ENCODE assay signal across 1 cellular context in the genomic region with DNA sequence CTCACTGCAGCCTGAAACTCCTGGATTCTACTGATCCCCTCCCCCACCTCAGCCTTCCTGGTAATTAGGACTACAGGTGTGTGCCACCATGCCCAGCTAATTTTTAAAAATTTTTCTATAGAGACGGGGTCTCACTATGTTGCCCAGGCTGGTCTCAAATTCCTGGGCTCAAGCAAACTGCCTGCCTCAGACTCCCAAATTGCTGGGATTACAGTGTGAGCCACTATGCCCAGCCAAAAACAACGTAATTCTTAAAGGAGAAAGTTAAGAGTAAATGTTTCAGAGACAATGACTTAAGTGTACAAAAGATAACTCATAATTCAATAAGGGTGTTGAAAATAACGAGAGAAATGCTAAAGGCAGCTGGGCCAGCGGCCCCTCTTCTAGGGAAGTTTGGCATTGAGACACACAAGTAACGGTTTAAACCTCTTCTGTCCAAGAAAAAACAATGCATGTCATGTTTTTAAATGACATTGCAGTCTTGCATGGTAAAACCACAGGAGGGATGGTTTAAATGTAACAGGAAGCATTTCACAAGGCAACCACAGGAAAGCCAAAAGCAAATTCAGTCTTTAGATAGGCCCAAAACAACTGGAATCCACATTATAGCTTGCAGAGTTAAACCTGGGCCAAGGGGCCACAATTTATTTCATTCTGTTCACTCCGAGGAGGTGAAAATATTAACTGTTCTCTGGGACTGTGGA.
TF ChIP-seq lines count a peak whose summit lies in the region.

No MANE protein-coding gene starts in this region.

TF ChIP-seq in K562, 482 proteins besides CTCF, POLR2A, EP300 and RAD21 (continues in another document):
- TF ChIP-seq MAZ (CRISPR knock-in tag; conservative IDR thresholded peaks at IDR 0.05 in 1 of 2, IDR thresholded peaks at IDR 0.05 in 1 of 2) (no peak), ZNF589 (CRISPR knock-in tag; IDR thresholded peaks at IDR 0.05; ENCODE audit: low read depth) (peak; percentile 32; the same call in 1 of the 2 replicates), ZKSCAN3 (CRISPR knock-in tag; IDR thresholded peaks at IDR 0.05) (no peak), COPS2 (conservative IDR thresholded peaks at IDR 0.05) (no peak), C11orf30 (IDR thresholded peaks at IDR 0.05; ENCODE audit: low read depth) (peak; percentile 5; the same call in 1 of the 2 replicates), MAFG (tag; conservative IDR thresholded peaks at IDR 0.05) (0 out of 2 replicates have a peak, but pooled peaks have one; percentile 18), HDGF (IDR thresholded peaks at IDR 0.05) (no peak), GABPB2 (CRISPR knock-in tag; conservative IDR thresholded peaks at IDR 0.05) (no peak), E2F3 (CRISPR knock-in tag; IDR thresholded peaks at IDR 0.05) (no peak), HCFC1 (IDR thresholded peaks at IDR 0.05; ENCODE audit: low read depth, low read length) (no peak), ZFP36 (IDR thresholded peaks at IDR 0.05; ENCODE audit: low read depth, low read length, partially characterized antibody) (no peak), NR2F6 (CRISPR knock-in tag; IDR thresholded peaks at IDR 0.05) (no peak), POLR2B (IDR thresholded peaks at IDR 0.05; ENCODE audit: low read depth, partially characterized antibody) (no peak), POU5F1 (IDR thresholded peaks at IDR 0.05; ENCODE audit: borderline replicate concordance, low read depth, low read length, partially characterized antibody) (no peak), CC2D1A (IDR thresholded peaks at IDR 0.05) (no peak), DIDO1 (tag; IDR thresholded peaks at IDR 0.05; ENCODE audit: low read depth) (no peak), HDAC6 (IDR thresholded peaks at IDR 0.05; ENCODE audit: low read depth, low read length) (no peak), FOXM1 (IDR thresholded peaks at IDR 0.05; ENCODE audit: low read depth) (peak; percentile 30; the same call in 1 of the 2 replicates), FOXM1 (CRISPR knock-in tag; IDR thresholded peaks at IDR 0.05; ENCODE audit: low read depth) (no peak), CREM (IDR thresholded peaks at IDR 0.05; ENCODE audit: low read depth) (no peak), RBM34 (IDR thresholded peaks at IDR 0.05; ENCODE audit: borderline replicate concordance, insufficient read depth, low read length) (no peak), BRCA1 (IDR thresholded peaks at IDR 0.05) (no peak), BRCA1 (CRISPR knock-in tag; IDR thresholded peaks at IDR 0.05) (no peak), ZNF311 (CRISPR knock-in tag; IDR thresholded peaks at IDR 0.05) (no peak), POLR3G (IDR thresholded peaks at IDR 0.05; ENCODE audit: extremely low read depth, insufficient read length, insufficient replicate concordance) (no peak), ETV1 (tag; conservative IDR thresholded peaks at IDR 0.05; ENCODE audit: low read depth) (peak; percentile 70; the same call in 1 of the 2 replicates), BACH1 (tag; IDR thresholded peaks at IDR 0.05) (0 out of 2 replicates have a peak, but pooled peaks have one; percentile 34), PCBP2 (IDR thresholded peaks at IDR 0.05; ENCODE audit: low read depth, low read length, poor library complexity, severe bottlenecking) (no peak), SETDB1 (IDR thresholded peaks at IDR 0.05; ENCODE audit: low read length) (no peak), ETS2 (tag; IDR thresholded peaks at IDR 0.05; ENCODE audit: borderline replicate concordance, poor library complexity, severe bottlenecking) (no peak), MIER1 (IDR thresholded peaks at IDR 0.05; ENCODE audit: low read depth) (no peak), MED1 (CRISPR knock-in tag; IDR thresholded peaks at IDR 0.05; ENCODE audit: borderline replicate concordance) (no peak), ETV5 (CRISPR knock-in tag; IDR thresholded peaks at IDR 0.05; ENCODE audit: low read depth) (no peak), CBX1 (IDR thresholded peaks at IDR 0.05; ENCODE audit: low read depth) (no peak), NR3C1 (CRISPR knock-in tag; IDR thresholded peaks at IDR 0.05) (no peak), ZKSCAN8 (CRISPR knock-in tag; IDR thresholded peaks at IDR 0.05) (no peak), KLF6 (CRISPR knock-in tag; IDR thresholded peaks at IDR 0.05; ENCODE audit: borderline replicate concordance) (no peak), MAFK (IDR thresholded peaks at IDR 0.05; ENCODE audit: low read length) (no peak), SOX6 (IDR thresholded peaks at IDR 0.05) (peak; percentile 60), RBM39 (optimal IDR thresholded peaks at IDR 0.05; ENCODE audit: low read depth, low read length) (no peak), HMGN3 (IDR thresholded peaks at IDR 0.05; ENCODE audit: borderline replicate concordance, extremely low read depth, insufficient read length, low read depth, low read length) (no peak), POLR2AphosphoS2 (IDR thresholded peaks at IDR 0.05; ENCODE audit: low read length) (no peak), EGR1 (conservative IDR thresholded peaks at IDR 0.05) (no peak), PHF21A (IDR thresholded peaks at IDR 0.05; ENCODE audit: borderline replicate concordance, low read depth) (no peak)
- TF ChIP-seq, protein P1, sequence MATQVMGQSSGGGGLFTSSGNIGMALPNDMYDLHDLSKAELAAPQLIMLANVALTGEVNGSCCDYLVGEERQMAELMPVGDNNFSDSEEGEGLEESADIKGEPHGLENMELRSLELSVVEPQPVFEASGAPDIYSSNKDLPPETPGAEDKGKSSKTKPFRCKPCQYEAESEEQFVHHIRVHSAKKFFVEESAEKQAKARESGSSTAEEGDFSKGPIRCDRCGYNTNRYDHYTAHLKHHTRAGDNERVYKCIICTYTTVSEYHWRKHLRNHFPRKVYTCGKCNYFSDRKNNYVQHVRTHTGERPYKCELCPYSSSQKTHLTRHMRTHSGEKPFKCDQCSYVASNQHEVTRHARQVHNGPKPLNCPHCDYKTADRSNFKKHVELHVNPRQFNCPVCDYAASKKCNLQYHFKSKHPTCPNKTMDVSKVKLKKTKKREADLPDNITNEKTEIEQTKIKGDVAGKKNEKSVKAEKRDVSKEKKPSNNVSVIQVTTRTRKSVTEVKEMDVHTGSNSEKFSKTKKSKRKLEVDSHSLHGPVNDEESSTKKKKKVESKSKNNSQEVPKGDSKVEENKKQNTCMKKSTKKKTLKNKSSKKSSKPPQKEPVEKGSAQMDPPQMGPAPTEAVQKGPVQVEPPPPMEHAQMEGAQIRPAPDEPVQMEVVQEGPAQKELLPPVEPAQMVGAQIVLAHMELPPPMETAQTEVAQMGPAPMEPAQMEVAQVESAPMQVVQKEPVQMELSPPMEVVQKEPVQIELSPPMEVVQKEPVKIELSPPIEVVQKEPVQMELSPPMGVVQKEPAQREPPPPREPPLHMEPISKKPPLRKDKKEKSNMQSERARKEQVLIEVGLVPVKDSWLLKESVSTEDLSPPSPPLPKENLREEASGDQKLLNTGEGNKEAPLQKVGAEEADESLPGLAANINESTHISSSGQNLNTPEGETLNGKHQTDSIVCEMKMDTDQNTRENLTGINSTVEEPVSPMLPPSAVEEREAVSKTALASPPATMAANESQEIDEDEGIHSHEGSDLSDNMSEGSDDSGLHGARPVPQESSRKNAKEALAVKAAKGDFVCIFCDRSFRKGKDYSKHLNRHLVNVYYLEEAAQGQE (CRISPR knock-in tag; IDR thresholded peaks at IDR 0.05; ENCODE audit: low read depth): no peak
- TF ChIP-seq, protein P2, sequence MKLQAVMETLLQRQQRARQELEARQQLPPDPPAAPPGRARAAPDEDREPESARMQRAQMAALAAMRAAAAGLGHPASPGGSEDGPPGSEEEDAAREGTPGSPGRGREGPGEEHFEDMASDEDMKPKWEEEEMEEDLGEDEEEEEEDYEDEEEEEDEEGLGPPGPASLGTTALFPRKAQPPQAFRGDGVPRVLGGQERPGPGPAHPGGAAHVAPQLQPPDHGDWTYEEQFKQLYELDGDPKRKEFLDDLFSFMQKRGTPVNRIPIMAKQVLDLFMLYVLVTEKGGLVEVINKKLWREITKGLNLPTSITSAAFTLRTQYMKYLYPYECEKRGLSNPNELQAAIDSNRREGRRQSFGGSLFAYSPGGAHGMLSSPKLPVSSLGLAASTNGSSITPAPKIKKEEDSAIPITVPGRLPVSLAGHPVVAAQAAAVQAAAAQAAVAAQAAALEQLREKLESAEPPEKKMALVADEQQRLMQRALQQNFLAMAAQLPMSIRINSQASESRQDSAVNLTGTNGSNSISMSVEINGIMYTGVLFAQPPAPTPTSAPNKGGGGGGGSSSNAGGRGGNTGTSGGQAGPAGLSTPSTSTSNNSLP (IDR thresholded peaks at IDR 0.05; ENCODE audit: borderline replicate concordance, low read depth, low read length): no peak
- TF ChIP-seq, protein P3, sequence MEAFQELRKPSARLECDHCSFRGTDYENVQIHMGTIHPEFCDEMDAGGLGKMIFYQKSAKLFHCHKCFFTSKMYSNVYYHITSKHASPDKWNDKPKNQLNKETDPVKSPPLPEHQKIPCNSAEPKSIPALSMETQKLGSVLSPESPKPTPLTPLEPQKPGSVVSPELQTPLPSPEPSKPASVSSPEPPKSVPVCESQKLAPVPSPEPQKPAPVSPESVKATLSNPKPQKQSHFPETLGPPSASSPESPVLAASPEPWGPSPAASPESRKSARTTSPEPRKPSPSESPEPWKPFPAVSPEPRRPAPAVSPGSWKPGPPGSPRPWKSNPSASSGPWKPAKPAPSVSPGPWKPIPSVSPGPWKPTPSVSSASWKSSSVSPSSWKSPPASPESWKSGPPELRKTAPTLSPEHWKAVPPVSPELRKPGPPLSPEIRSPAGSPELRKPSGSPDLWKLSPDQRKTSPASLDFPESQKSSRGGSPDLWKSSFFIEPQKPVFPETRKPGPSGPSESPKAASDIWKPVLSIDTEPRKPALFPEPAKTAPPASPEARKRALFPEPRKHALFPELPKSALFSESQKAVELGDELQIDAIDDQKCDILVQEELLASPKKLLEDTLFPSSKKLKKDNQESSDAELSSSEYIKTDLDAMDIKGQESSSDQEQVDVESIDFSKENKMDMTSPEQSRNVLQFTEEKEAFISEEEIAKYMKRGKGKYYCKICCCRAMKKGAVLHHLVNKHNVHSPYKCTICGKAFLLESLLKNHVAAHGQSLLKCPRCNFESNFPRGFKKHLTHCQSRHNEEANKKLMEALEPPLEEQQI (IDR thresholded peaks at IDR 0.05): no peak
- TF ChIP-seq, protein P4, sequence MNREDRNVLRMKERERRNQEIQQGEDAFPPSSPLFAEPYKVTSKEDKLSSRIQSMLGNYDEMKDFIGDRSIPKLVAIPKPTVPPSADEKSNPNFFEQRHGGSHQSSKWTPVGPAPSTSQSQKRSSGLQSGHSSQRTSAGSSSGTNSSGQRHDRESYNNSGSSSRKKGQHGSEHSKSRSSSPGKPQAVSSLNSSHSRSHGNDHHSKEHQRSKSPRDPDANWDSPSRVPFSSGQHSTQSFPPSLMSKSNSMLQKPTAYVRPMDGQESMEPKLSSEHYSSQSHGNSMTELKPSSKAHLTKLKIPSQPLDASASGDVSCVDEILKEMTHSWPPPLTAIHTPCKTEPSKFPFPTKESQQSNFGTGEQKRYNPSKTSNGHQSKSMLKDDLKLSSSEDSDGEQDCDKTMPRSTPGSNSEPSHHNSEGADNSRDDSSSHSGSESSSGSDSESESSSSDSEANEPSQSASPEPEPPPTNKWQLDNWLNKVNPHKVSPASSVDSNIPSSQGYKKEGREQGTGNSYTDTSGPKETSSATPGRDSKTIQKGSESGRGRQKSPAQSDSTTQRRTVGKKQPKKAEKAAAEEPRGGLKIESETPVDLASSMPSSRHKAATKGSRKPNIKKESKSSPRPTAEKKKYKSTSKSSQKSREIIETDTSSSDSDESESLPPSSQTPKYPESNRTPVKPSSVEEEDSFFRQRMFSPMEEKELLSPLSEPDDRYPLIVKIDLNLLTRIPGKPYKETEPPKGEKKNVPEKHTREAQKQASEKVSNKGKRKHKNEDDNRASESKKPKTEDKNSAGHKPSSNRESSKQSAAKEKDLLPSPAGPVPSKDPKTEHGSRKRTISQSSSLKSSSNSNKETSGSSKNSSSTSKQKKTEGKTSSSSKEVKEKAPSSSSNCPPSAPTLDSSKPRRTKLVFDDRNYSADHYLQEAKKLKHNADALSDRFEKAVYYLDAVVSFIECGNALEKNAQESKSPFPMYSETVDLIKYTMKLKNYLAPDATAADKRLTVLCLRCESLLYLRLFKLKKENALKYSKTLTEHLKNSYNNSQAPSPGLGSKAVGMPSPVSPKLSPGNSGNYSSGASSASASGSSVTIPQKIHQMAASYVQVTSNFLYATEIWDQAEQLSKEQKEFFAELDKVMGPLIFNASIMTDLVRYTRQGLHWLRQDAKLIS (CRISPR knock-in tag; IDR thresholded peaks at IDR 0.05): no peak
- TF ChIP-seq, protein P5, sequence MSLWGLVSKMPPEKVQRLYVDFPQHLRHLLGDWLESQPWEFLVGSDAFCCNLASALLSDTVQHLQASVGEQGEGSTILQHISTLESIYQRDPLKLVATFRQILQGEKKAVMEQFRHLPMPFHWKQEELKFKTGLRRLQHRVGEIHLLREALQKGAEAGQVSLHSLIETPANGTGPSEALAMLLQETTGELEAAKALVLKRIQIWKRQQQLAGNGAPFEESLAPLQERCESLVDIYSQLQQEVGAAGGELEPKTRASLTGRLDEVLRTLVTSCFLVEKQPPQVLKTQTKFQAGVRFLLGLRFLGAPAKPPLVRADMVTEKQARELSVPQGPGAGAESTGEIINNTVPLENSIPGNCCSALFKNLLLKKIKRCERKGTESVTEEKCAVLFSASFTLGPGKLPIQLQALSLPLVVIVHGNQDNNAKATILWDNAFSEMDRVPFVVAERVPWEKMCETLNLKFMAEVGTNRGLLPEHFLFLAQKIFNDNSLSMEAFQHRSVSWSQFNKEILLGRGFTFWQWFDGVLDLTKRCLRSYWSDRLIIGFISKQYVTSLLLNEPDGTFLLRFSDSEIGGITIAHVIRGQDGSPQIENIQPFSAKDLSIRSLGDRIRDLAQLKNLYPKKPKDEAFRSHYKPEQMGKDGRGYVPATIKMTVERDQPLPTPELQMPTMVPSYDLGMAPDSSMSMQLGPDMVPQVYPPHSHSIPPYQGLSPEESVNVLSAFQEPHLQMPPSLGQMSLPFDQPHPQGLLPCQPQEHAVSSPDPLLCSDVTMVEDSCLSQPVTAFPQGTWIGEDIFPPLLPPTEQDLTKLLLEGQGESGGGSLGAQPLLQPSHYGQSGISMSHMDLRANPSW (CRISPR knock-in tag; IDR thresholded peaks at IDR 0.05): no peak
- TF ChIP-seq, protein P6, sequence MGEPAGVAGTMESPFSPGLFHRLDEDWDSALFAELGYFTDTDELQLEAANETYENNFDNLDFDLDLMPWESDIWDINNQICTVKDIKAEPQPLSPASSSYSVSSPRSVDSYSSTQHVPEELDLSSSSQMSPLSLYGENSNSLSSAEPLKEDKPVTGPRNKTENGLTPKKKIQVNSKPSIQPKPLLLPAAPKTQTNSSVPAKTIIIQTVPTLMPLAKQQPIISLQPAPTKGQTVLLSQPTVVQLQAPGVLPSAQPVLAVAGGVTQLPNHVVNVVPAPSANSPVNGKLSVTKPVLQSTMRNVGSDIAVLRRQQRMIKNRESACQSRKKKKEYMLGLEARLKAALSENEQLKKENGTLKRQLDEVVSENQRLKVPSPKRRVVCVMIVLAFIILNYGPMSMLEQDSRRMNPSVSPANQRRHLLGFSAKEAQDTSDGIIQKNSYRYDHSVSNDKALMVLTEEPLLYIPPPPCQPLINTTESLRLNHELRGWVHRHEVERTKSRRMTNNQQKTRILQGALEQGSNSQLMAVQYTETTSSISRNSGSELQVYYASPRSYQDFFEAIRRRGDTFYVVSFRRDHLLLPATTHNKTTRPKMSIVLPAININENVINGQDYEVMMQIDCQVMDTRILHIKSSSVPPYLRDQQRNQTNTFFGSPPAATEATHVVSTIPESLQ (CRISPR knock-in tag; IDR thresholded peaks at IDR 0.05): no peak
